In the genomic region with DNA sequence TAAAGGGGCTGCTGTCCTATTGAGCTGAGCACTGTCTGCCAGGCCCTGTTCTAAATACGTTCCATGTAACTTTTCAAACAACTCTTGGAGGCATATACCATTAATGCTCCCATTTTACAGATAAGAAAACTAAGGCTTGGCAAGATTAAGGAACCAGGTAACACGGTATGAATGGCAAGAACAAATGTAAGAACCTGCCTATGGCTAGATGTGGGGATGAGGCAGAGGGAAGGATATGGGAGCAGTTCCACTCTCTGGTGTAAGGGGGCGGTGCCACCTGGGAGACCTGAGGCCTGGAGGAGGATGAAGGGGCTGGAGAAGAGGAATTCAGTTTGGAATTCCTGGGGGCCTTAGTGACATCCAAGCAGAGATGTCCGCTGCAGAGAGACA, we compare ENCODE assay signal across 13 cellular contexts. TPM values are rescaled to one million over a fixed set of nuclear protein-coding genes. Genes with fewer than 3 reads are reported as not detected.
DNase-seq lines count a peak whose midpoint lies in the region; ATAC-seq and TF ChIP-seq lines count a peak whose summit lies in the region.
"Had no signal": no experiment of that assay in that cellular context is flagged by ENCODE, and none has a peak within 500 bp of the region (broad histone marks: within the 10 kb centered on the region; RNA-seq: fewer than 3 reads in every experiment).

No MANE protein-coding gene starts in this region.

- peaks cover 19% of the 10 kb centered on the region for H3K4me1 Mint-ChIP-seq in T-helper 1 cell treated with Interleukin-12 subunit alpha and Interleukin-12 subunit beta and Interleukin-4 antibody, amounts not matched to agents 30 μg/mL and 1 μg/mL, for 36 hours (ENCODE audit: low read depth)
- peaks cover 3% of the 10 kb centered on the region for H3K4me1 Mint-ChIP-seq in neural crest cell

- H3K36me3 Mint-ChIP-seq in T-helper 1 cell treated with Interleukin-12 subunit alpha and Interleukin-12 subunit beta and Interleukin-4 antibody, amounts not matched to agents 30 μg/mL and 1 μg/mL, for 36 hours (ENCODE audit: low read depth), result peaks cover 13% of the 10 kb centered on the region
- H3K36me3 Mint-ChIP-seq in neural crest cell (ENCODE audit: low read depth), result peaks cover 5% of the 10 kb centered on the region

- TF ChIP-seq POLR2A in HCT116 (IDR thresholded peaks at IDR 0.05; ENCODE audit: borderline replicate concordance, extremely low read depth, insufficient read depth, insufficient read length), result no peak

- peak overlapping the region; percentile 38 for H3K27ac Mint-ChIP-seq in T-helper 1 cell treated with Interleukin-12 subunit alpha and Interleukin-12 subunit beta and Interleukin-4 antibody, amounts not matched to agents 30 μg/mL and 1 μg/mL, for 36 hours
- no peak overlapping the region for H3K27ac Mint-ChIP-seq in neural crest cell (ENCODE audit: unreplicated experiment)

- H3K4me3 Mint-ChIP-seq in T-helper 1 cell treated with Interleukin-12 subunit alpha and Interleukin-12 subunit beta and Interleukin-4 antibody, amounts not matched to agents 30 μg/mL and 1 μg/mL, for 36 hours, result no peak overlapping the region
- H3K4me3 Mint-ChIP-seq in neural crest cell, result no peak overlapping the region
- H3K4me3 Mint-ChIP-seq: brain had no signal

- no peak overlapping the region for H3K9ac ChIP-seq in HCT116 (ENCODE audit: low read length)

- RAD21 ChIA-PET in HCT116 (lab: Charles Lee; ENCODE audit: low non-redundant PET in 1 of 2, low total read pairs in 2 of 2, uncharacterized antibody in 2 of 2, unreplicated experiment in 2 of 2), result no interaction called here

- H3K4me3 ChIP-seq in HCT116 (replicated peaks in 1 of 2; ENCODE audit: low read depth in 1 of 2, low read length in 2 of 2) (no peak overlapping the region), astrocyte of the spinal cord (ENCODE audit: low read depth, low read length) (no peak overlapping the region), left ventricle myocardium inferior (no peak overlapping the region)

- no peak for TF ChIP-seq RAD21 in HCT116 (IDR thresholded peaks at IDR 0.05; ENCODE audit: low read depth)

- H3K4me1 ChIP-seq in HCT116 (ENCODE audit: control insufficient read depth in 1 of 2, insufficient read depth in 2 of 2, low read length in 2 of 2), result peaks cover 7 to 26% of the 10 kb centered on the region in 2 experiments; a peak in 3 of 4 replicates
- peaks cover 24% of the 10 kb centered on the region for H3K4me1 ChIP-seq in left ventricle myocardium inferior

- peaks cover 0 to 4% of the 10 kb centered on the region in 2 experiments; a peak in 2 of 4 replicates for H3K36me3 ChIP-seq in HCT116 (ENCODE audit: control insufficient read depth in 1 of 2, insufficient read depth in 2 of 2, low read length in 2 of 2)
- H3K36me3 ChIP-seq in left ventricle myocardium inferior, result peaks cover under 1% of the 10 kb centered on the region

- H3K27me3 ChIP-seq in HCT116 (ENCODE audit: insufficient read depth, low read length), result no peaks in the 10 kb centered on the region
- H3K27me3 ChIP-seq in left ventricle myocardium inferior (ENCODE audit: low read depth), result no peaks in the 10 kb centered on the region

- CTCF ChIA-PET in HCT116 (lab: Charles Lee), result interaction anchor here (1.3 kb wide), 1 partner anchor 40 kb away, joined by 3 read pairs; no protein-coding TSS in a partner anchor

- no peaks in the 10 kb centered on the region for H3K9me2 ChIP-seq in HCT116 (ENCODE audit: insufficient read depth)

- H3K27ac ChIP-seq in HCT116 (ENCODE audit: low read depth, low read length) (no peak overlapping the region), left ventricle myocardium inferior (replicated peaks) (no peak overlapping the region)

- intact Hi-C loops in HCT116 (cut with micrococcal nuclease), result no loop called here
- intact Hi-C loops in left ventricle myocardium inferior (cut with micrococcal nuclease), result no loop called here

- POLR2A ChIA-PET in HCT116 (lab: Charles Lee), result no interaction called here

- H3K27me3 Mint-ChIP-seq in T-helper 1 cell treated with Interleukin-12 subunit alpha and Interleukin-12 subunit beta and Interleukin-4 antibody, amounts not matched to agents 30 μg/mL and 1 μg/mL, for 36 hours (ENCODE audit: low read depth), result peaks cover 7% of the 10 kb centered on the region
- peaks cover 3% of the 10 kb centered on the region for H3K27me3 Mint-ChIP-seq in neural crest cell (ENCODE audit: low read depth)
- H3K27me3 Mint-ChIP-seq: brain had no signal

- no TSS peak for BruUV-seq in HCT116 (replicated peaks; lab: Mats Ljungman, UMichigan)

- H2AFZ ChIP-seq in HCT116 (ENCODE audit: low read depth, low read length, poor library complexity, severe bottlenecking), result no peak overlapping the region

- DNase-seq in T-helper 1 cell (no peak), HCT116 (ENCODE audit: low read depth, low spot score) (no peak), astrocyte of the spinal cord (ENCODE audit: low read depth, low spot score) (no peak), neural crest cell (ENCODE audit: low read depth, low spot score) (no peak), left ventricle myocardium inferior (no peak)
- no peak for DNase-seq in activated CD8-positive, alpha-beta memory T cell treated with anti-CD3 and anti-CD28 coated beads for 24 hours
- DNase-seq: DMS153; effector CD8-positive, alpha-beta T cell; foreskin melanocyte had no signal

- H3K4me2 ChIP-seq in HCT116 (ENCODE audit: low read length), result peak overlapping the region; percentile 35; the same call in 1 of the 2 replicates

- no peaks in the 10 kb centered on the region for H3K9me3 ChIP-seq in HCT116 (ENCODE audit: control insufficient read depth in 1 of 2, insufficient read depth in 1 of 2, low read depth in 1 of 2, low read length in 2 of 2)
- no peaks in the 10 kb centered on the region for H3K9me3 ChIP-seq in left ventricle myocardium inferior (replicated peaks)

- TF ChIP-seq CTCF in HCT116 (IDR thresholded peaks at IDR 0.05 in 2 of 3, conservative IDR thresholded peaks at IDR 0.05 in 1 of 3; ENCODE audit: borderline replicate concordance in 1 of 3, insufficient read depth in 1 of 3, low read depth in 2 of 3, low read length in 2 of 3), result peak in 2 of 3 experiments; percentile 32 to 41; a peak in 3 of 6 replicates
- peak; percentile 15 for TF ChIP-seq CTCF in astrocyte of the spinal cord (IDR thresholded peaks at IDR 0.05; ENCODE audit: low read depth, low read length)
- TF ChIP-seq CTCF in neural crest cell (conservative IDR thresholded peaks at IDR 0.05), result peak; percentile 22
- no peak for TF ChIP-seq CTCF in left ventricle myocardium inferior (IDR thresholded peaks at IDR 0.05; ENCODE audit: borderline replicate concordance)

- ATAC-seq in HCT116, result peak; percentile 59; the same call in 1 of the 2 replicates
- no peak for ATAC-seq in HG03045 (IDR thresholded peaks at IDR 0.05; ENCODE audit: unreplicated experiment)

- no peaks in the 10 kb centered on the region for H3K9me3 Mint-ChIP-seq in T-helper 1 cell treated with Interleukin-12 subunit alpha and Interleukin-12 subunit beta and Interleukin-4 antibody, amounts not matched to agents 30 μg/mL and 1 μg/mL, for 36 hours
- no peaks in the 10 kb centered on the region for H3K9me3 Mint-ChIP-seq in neural crest cell
- H3K9me3 Mint-ChIP-seq: brain had no signal

- H3K79me2 ChIP-seq in HCT116 (ENCODE audit: insufficient read depth, low read length), result no peaks in the 10 kb centered on the region

- in situ Hi-C loops in astrocyte of the spinal cord (cut with HindIII; ENCODE audit: low sequenced_read_pairs), result no loop called here

- H4K20me1 ChIP-seq in HCT116 (ENCODE audit: insufficient read depth), result no peaks in the 10 kb centered on the region

TF ChIP-seq in HCT116, 20 proteins besides CTCF, POLR2A, EP300 and RAD21:
- TF ChIP-seq ATF3 (IDR thresholded peaks at IDR 0.05) (no peak), CBX3 (IDR thresholded peaks at IDR 0.05; ENCODE audit: low read depth) (no peak), ZNF274 (IDR thresholded peaks at IDR 0.05; ENCODE audit: low read depth, low read length) (no peak), EZH2phosphoT487 (IDR thresholded peaks at IDR 0.05; ENCODE audit: borderline replicate concordance) (no peak), SP1 (IDR thresholded peaks at IDR 0.05; ENCODE audit: low read depth) (no peak)

RNA-seq across cellular contexts. Expression of gene LMAN1L, which starts 3.8 kb away (rescaled TPM):
- total RNA-seq in HCT116 (2021; ENCODE audit: unreplicated experiment) (0.17 TPM), neural crest cell (not detected in 2 replicates), left ventricle myocardium inferior (8.1 TPM)
- 0.01 and 0.06 TPM in 2 replicates for polyA plus RNA-seq in HCT116 (2012)
- total RNA-seq: osteocyte had no signal

RNA-seq across cellular contexts. Expression of gene CPLX3, which starts 17.6 kb away (rescaled TPM):
- total RNA-seq in HCT116 (2021; ENCODE audit: unreplicated experiment) (not detected), neural crest cell (not detected in 2 replicates), left ventricle myocardium inferior (1.2 TPM)
- polyA plus RNA-seq in HCT116 (2012), result not detected in 2 replicates
- total RNA-seq: osteocyte had no signal

RNA-seq across cellular contexts. Expression of gene CSK, which starts 27.0 kb away (rescaled TPM):
- 72.2 TPM for total RNA-seq in HCT116 (2021; ENCODE audit: unreplicated experiment)
- 56.2 and 62.3 TPM in 2 replicates for polyA plus RNA-seq in HCT116 (2012)
- total RNA-seq in neural crest cell, result 107 and 109 TPM in 2 replicates
- 34.0 TPM for total RNA-seq in left ventricle myocardium inferior

RNA-seq across cellular contexts. Expression of gene ULK3, which starts 34.1 kb away (rescaled TPM):
- 48.4 TPM for total RNA-seq in HCT116 (2021; ENCODE audit: unreplicated experiment)
- polyA plus RNA-seq in HCT116 (2012), result 39.5 and 45.9 TPM in 2 replicates
- 48.4 TPM in 2 replicates for total RNA-seq in neural crest cell
- 34.1 TPM for total RNA-seq in left ventricle myocardium inferior
